ENCODE assay signal across 27 cellular contexts in genomic region chr10:124004372-124004928, GRCh38.
DNase-seq lines count a peak whose midpoint lies in the region; ATAC-seq and TF ChIP-seq lines count a peak whose summit lies in the region.
"Had no signal": no experiment of that assay in that cellular context is flagged by ENCODE, and none has a peak within 500 bp of the region (broad histone marks: within the 10 kb centered on the region; RNA-seq: fewer than 3 reads in every experiment).

No MANE protein-coding gene starts in this region.

- DNase-seq in activated CD8-positive, alpha-beta memory T cell treated with anti-CD3 and anti-CD28 coated beads, Interleukin-2, amount 50 U/mL, for 48 hours = peak; percentile 15
- DNase-seq in activated CD8-positive, alpha-beta memory T cell treated with anti-CD3 and anti-CD28 coated beads, Interleukin-2, amount 50 U/mL, for 4 hours = no peak
- peak; percentile 58 for DNase-seq in chondrocyte (ENCODE audit: low spot score)
- DNase-seq in mesenteric fat pad (ENCODE audit: low spot score) = peak; percentile 26
- no peak for DNase-seq in activated CD4-positive, alpha-beta T cell treated with anti-CD3 and anti-CD28 coated beads for 1 hour
- DNase-seq in NAMALWA (ENCODE audit: low spot score) = no peak
- DNase-seq: activated CD4-positive, alpha-beta T cell treated with anti-CD3 and anti-CD28 coated beads, Interleukin-2, amount 10 ng/mL, durations not matched to agents 7 days and 5 days; BE2C; DMS53; GDM1; GOT3; heart right ventricle; left ventricle myocardium inferior; naive thymus-derived CD8-positive, alpha-beta T cell; NCI-H2029 treated with DMSO at 0.1 percent for 48 hours; NCI-H345; NCI-H748 treated with DMSO at 0.1 percent for 48 hours; RPMI8226; substantia nigra had no signal

- H3K27ac ChIP-seq in stomach smooth muscle (ENCODE audit: low read length) = peak overlapping the region; percentile 97
- H3K27ac ChIP-seq: A549, body of pancreas, epithelial cell of prostate, heart right ventricle, left ventricle myocardium inferior, VCaP had no signal

- peaks cover 30% of the 10 kb centered on the region for H3K36me3 Mint-ChIP-seq in chondrocyte (ENCODE audit: low read depth)
- H3K36me3 Mint-ChIP-seq: naive thymus-derived CD8-positive, alpha-beta T cell had no signal

- peaks cover 25% of the 10 kb centered on the region for H3K4me1 Mint-ChIP-seq in chondrocyte (ENCODE audit: low read depth)

- H3K4me3 ChIP-seq in stomach smooth muscle (ENCODE audit: low read length in 2 of 2) = no peak overlapping the region
- H3K4me3 ChIP-seq: A549, body of pancreas, heart right ventricle, left ventricle myocardium inferior had no signal

- TF ChIP-seq CTCF in chondrocyte (IDR thresholded peaks at IDR 0.05) = no peak

- H3K27me3 Mint-ChIP-seq in chondrocyte (ENCODE audit: low read depth) = no peaks in the 10 kb centered on the region
- H3K27me3 Mint-ChIP-seq: activated CD4-positive, alpha-beta T cell treated with anti-CD3 and anti-CD28 coated beads, Interleukin-2, amount 10 ng/mL, durations not matched to agents 7 days and 5 days had no signal

- H3K4me3 Mint-ChIP-seq in chondrocyte (ENCODE audit: unreplicated experiment) = no peak overlapping the region
- H3K4me3 Mint-ChIP-seq: activated CD4-positive, alpha-beta T cell treated with anti-CD3 and anti-CD28 coated beads, Interleukin-2, amount 10 ng/mL, durations not matched to agents 7 days and 5 days; mesothelial cell of epicardium; naive thymus-derived CD8-positive, alpha-beta T cell; T-helper 2 cell treated with Interferon-gamma antibody and Interleukin-4, amounts not matched to agents 5 μg/mL and 100 μg/mL, for 36 hours had no signal

- H3K27me3 ChIP-seq in stomach smooth muscle (ENCODE audit: control insufficient read depth in 1 of 2, insufficient read depth in 2 of 2, low read length in 2 of 2) = no peaks in the 10 kb centered on the region
- H3K27me3 ChIP-seq: BE2C, body of pancreas, heart right ventricle had no signal

- H3K9ac ChIP-seq in stomach smooth muscle (ENCODE audit: low read length in 2 of 2) = peak overlapping the region in 1 of 2 donors; percentile 42

- no peak for ATAC-seq in GM18907 (IDR thresholded peaks at IDR 0.05; ENCODE audit: unreplicated experiment)
- ATAC-seq: A549; body of pancreas; naive thymus-derived CD8-positive, alpha-beta T cell had no signal

- peaks cover 0 to 6% of the 10 kb centered on the region in 2 donors for H3K36me3 ChIP-seq in stomach smooth muscle (ENCODE audit: control insufficient read depth in 2 of 2, insufficient read depth in 2 of 2, low read length in 2 of 2)

- no peaks in the 10 kb centered on the region for H3K9me3 ChIP-seq in stomach smooth muscle (ENCODE audit: control insufficient read depth in 2 of 2, low read length in 2 of 2)
- H3K9me3 ChIP-seq: A549, BE2C, body of pancreas, heart right ventricle, left ventricle myocardium inferior had no signal

- H3K27ac Mint-ChIP-seq in chondrocyte (ENCODE audit: unreplicated experiment) = no peak overlapping the region
- H3K27ac Mint-ChIP-seq: activated CD4-positive, alpha-beta T cell treated with anti-CD3 and anti-CD28 coated beads, Interleukin-2, amount 10 ng/mL, durations not matched to agents 7 days and 5 days; mesothelial cell of epicardium; T-helper 2 cell treated with Interferon-gamma antibody and Interleukin-4, amounts not matched to agents 5 μg/mL and 100 μg/mL, for 36 hours had no signal

- peaks cover 63% of the 10 kb centered on the region for H3K4me1 ChIP-seq in stomach smooth muscle (ENCODE audit: control insufficient read depth, insufficient read depth, low read length)
- H3K4me1 ChIP-seq: A549, BE2C, body of pancreas, left ventricle myocardium inferior had no signal

- no peaks in the 10 kb centered on the region for H3K9me3 Mint-ChIP-seq in chondrocyte (ENCODE audit: low read depth)
- H3K9me3 Mint-ChIP-seq: activated CD4-positive, alpha-beta T cell treated with anti-CD3 and anti-CD28 coated beads, Interleukin-2, amount 10 ng/mL, durations not matched to agents 7 days and 5 days; mesothelial cell of epicardium; naive thymus-derived CD8-positive, alpha-beta T cell; T-helper 2 cell treated with Interferon-gamma antibody and Interleukin-4, amounts not matched to agents 5 μg/mL and 100 μg/mL, for 36 hours had no signal

Comparison
In these comparisons a context has a peak if more than half of its experiments do, and no peak if none do; other contexts are left out.
1. DNase-seq: peak in activated CD8-positive, alpha-beta memory T cell treated with anti-CD3 and anti-CD28 coated beads, Interleukin-2, amount 50 U/mL, for 48 hours (single experiment), chondrocyte (single experiment) and mesenteric fat pad (single experiment); none in activated CD8-positive, alpha-beta memory T cell treated with anti-CD3 and anti-CD28 coated beads, Interleukin-2, amount 50 U/mL, for 4 hours (single experiment), activated CD4-positive, alpha-beta T cell treated with anti-CD3 and anti-CD28 coated beads for 1 hour (single experiment) and NAMALWA (single experiment).